ENCODE assay signal across 21 cellular contexts in genomic region chr3:167067844-167068161, GRCh38.
DNase-seq lines count a peak whose midpoint lies in the region; ATAC-seq, FAIRE-seq and TF ChIP-seq lines count a peak whose summit lies in the region.
"Had no signal": no experiment of that assay in that cellular context is flagged by ENCODE, and none has a peak within 500 bp of the region (broad histone marks: within the 10 kb centered on the region; RNA-seq: fewer than 3 reads in every experiment).

No MANE protein-coding gene starts in this region.

- H3K27ac ChIP-seq in 22Rv1 (peak overlapping the region; percentile 87), SK-N-MC (peak overlapping the region; percentile 77)
- no peak overlapping the region for H3K27ac ChIP-seq in CD8-positive, alpha-beta memory T cell (ENCODE audit: low read depth, low read length)
- H3K27ac ChIP-seq: A549; BLaER1 treated with 17β-estradiol and CSF1 and Interleukin-3, amounts not matched to agents 10 nM and 100 nM; Peyer's patch had no signal

- H3K27ac Mint-ChIP-seq in naive thymus-derived CD8-positive, alpha-beta T cell = no peak overlapping the region
- no peak overlapping the region for H3K27ac Mint-ChIP-seq in CD8-positive, alpha-beta memory T cell
- H3K27ac Mint-ChIP-seq: CD8-positive, alpha-beta T cell; GM23338; H9; IgD-negative memory B cell; T-helper 17 cell had no signal

- POLR2A ChIA-PET in naive thymus-derived CD8-positive, alpha-beta T cell (lab: Charles Lee) = no interaction called here
- POLR2A ChIA-PET in CD8-positive, alpha-beta memory T cell (lab: Charles Lee) = no interaction called here

- CTCF ChIA-PET in CD8-positive, alpha-beta memory T cell (lab: Charles Lee) = no interaction called here

- FAIRE-seq in HTR-8/SVneo (lab: Jason Lieb, UNC) = no peak
- FAIRE-seq: A549 had no signal

- H3K27me3 Mint-ChIP-seq in naive thymus-derived CD8-positive, alpha-beta T cell = no peaks in the 10 kb centered on the region
- H3K27me3 Mint-ChIP-seq in CD8-positive, alpha-beta memory T cell = no peaks in the 10 kb centered on the region
- H3K27me3 Mint-ChIP-seq: IgD-negative memory B cell, T-helper 17 cell had no signal

- H3K4me3 ChIP-seq in SK-N-MC = peak overlapping the region; percentile 62
- H3K4me3 ChIP-seq in CD8-positive, alpha-beta memory T cell (ENCODE audit: low read length) = no peak overlapping the region
- H3K4me3 ChIP-seq: A549; BLaER1 treated with 17β-estradiol and CSF1 and Interleukin-3, amounts not matched to agents 10 nM and 100 nM; GM23338; Peyer's patch had no signal

- H3K9me3 Mint-ChIP-seq in naive thymus-derived CD8-positive, alpha-beta T cell = peaks cover 0 to 18% (median 0%) of the 10 kb centered on the region in 9 donors
- H3K9me3 Mint-ChIP-seq in CD8-positive, alpha-beta memory T cell = peaks cover 0 to 22% (median 6%) of the 10 kb centered on the region in 5 donors
- H3K9me3 Mint-ChIP-seq: CD8-positive, alpha-beta T cell; GM23338; H9 had no signal

- H3K4me1 ChIP-seq in CD8-positive, alpha-beta memory T cell (ENCODE audit: insufficient read depth, low read length) = no peaks in the 10 kb centered on the region
- H3K4me1 ChIP-seq: A549; BLaER1 treated with 17β-estradiol and CSF1 and Interleukin-3, amounts not matched to agents 10 nM and 100 nM; Peyer's patch had no signal

- no peaks in the 10 kb centered on the region for H3K36me3 Mint-ChIP-seq in naive thymus-derived CD8-positive, alpha-beta T cell
- no peaks in the 10 kb centered on the region for H3K36me3 Mint-ChIP-seq in CD8-positive, alpha-beta memory T cell
- H3K36me3 Mint-ChIP-seq: CD8-positive, alpha-beta T cell; IgD-negative memory B cell had no signal

- peak; percentile 19 for ATAC-seq in left lobe of liver
- ATAC-seq in naive thymus-derived CD8-positive, alpha-beta T cell = no peak
- ATAC-seq in GM19023 (IDR thresholded peaks at IDR 0.05; ENCODE audit: unreplicated experiment) = no peak
- ATAC-seq: A549; CD8-positive, alpha-beta T cell; GM23338; SK-N-SH treated with all-trans-retinoic acid at 6 μM for 48 hours; T-helper 17 cell had no signal

- DNase-seq in HTR-8/SVneo (ENCODE audit: insufficient read length, low spot score) (peak; percentile 3), SK-N-MC (ENCODE audit: low read depth, low spot score) (peak; percentile 8), left lobe of liver (ENCODE audit: low spot score) (no peak)
- DNase-seq in naive thymus-derived CD8-positive, alpha-beta T cell = no peak
- no peak for DNase-seq in CD8-positive, alpha-beta memory T cell
- DNase-seq: AML-193; CD8-positive, alpha-beta T cell; H9; NCI-H1092; NCI-H1694 treated with DMSO at 0.1 percent for 48 hours; NCI-H446; NCI-H774; Peyer's patch; T-helper 17 cell had no signal

- H3K4me3 Mint-ChIP-seq in naive thymus-derived CD8-positive, alpha-beta T cell = no peak overlapping the region
- H3K4me3 Mint-ChIP-seq in CD8-positive, alpha-beta memory T cell = no peak overlapping the region
- H3K4me3 Mint-ChIP-seq: CD8-positive, alpha-beta T cell; GM23338; H9; IgD-negative memory B cell; T-helper 17 cell had no signal

- no peak overlapping the region for H3K9ac ChIP-seq in SK-N-MC (ENCODE audit: insufficient read length)
- H3K9ac ChIP-seq: BLaER1 treated with 17β-estradiol and CSF1 and Interleukin-3, amounts not matched to agents 10 nM and 100 nM had no signal

- no peak for TF ChIP-seq CTCF in 22Rv1 (IDR thresholded peaks at IDR 0.05)

- H3K36me3 ChIP-seq in SK-N-MC (ENCODE audit: insufficient read depth, low read length) = no peaks in the 10 kb centered on the region
- H3K36me3 ChIP-seq in CD8-positive, alpha-beta memory T cell (ENCODE audit: insufficient read depth, low read length) = no peaks in the 10 kb centered on the region
- H3K36me3 ChIP-seq: BLaER1 treated with 17β-estradiol and CSF1 and Interleukin-3, amounts not matched to agents 10 nM and 100 nM; Peyer's patch had no signal

- no peaks in the 10 kb centered on the region for H3K4me1 Mint-ChIP-seq in naive thymus-derived CD8-positive, alpha-beta T cell
- no peaks in the 10 kb centered on the region for H3K4me1 Mint-ChIP-seq in CD8-positive, alpha-beta memory T cell
- H3K4me1 Mint-ChIP-seq: GM23338, H9, IgD-negative memory B cell, T-helper 17 cell had no signal

- H3K27me3 ChIP-seq in CD8-positive, alpha-beta memory T cell (ENCODE audit: insufficient read depth, low read length, poor library complexity, severe bottlenecking) = no peaks in the 10 kb centered on the region
- H3K27me3 ChIP-seq: BLaER1 treated with 17β-estradiol and CSF1 and Interleukin-3, amounts not matched to agents 10 nM and 100 nM; Peyer's patch had no signal

- no peaks in the 10 kb centered on the region for H3K9me3 ChIP-seq in SK-N-MC (ENCODE audit: low read depth, low read length)
- no peaks in the 10 kb centered on the region for H3K9me3 ChIP-seq in CD8-positive, alpha-beta memory T cell (ENCODE audit: low read length)
- H3K9me3 ChIP-seq: A549; BLaER1 treated with 17β-estradiol and CSF1 and Interleukin-3, amounts not matched to agents 10 nM and 100 nM; Peyer's patch had no signal

Comparison
In these comparisons a context has a peak if more than half of its experiments do, and no peak if none do; other contexts are left out.
1. DNase-seq: peak in HTR-8/SVneo (single experiment) and SK-N-MC (single experiment); none in left lobe of liver (single experiment), naive thymus-derived CD8-positive, alpha-beta T cell (0 of 10) and CD8-positive, alpha-beta memory T cell (0 of 5).